In genomic region chr17:44502598-44503079, GRCh38 we compare ENCODE assay signal across 8 cellular contexts. TPM values are rescaled to one million over a fixed set of nuclear protein-coding genes. Genes with fewer than 3 reads are reported as not detected.
A peak's percentile ranks its signal among the peaks of the same experiment; 100 is the strongest.
DNase-seq lines count a peak whose midpoint lies in the region; ATAC-seq and TF ChIP-seq lines count a peak whose summit lies in the region.

No MANE protein-coding gene starts in this region.

- peak overlapping the region; percentile 97 for H3K27ac Mint-ChIP-seq in activated naive CD4-positive, alpha-beta T cell treated with anti-CD3 and anti-CD28 coated beads, Interleukin-2, amount 10 ng/mL, durations not matched to agents 7 days and 5 days

- H2BK12ac ChIP-seq in neuronal stem cell (ENCODE audit: low read length): no peak overlapping the region

- H3K9me3 ChIP-seq in neuronal stem cell (replicated peaks in 1 of 2; ENCODE audit: control insufficient read depth in 2 of 2, insufficient read depth in 1 of 2, low read depth in 1 of 2, low read length in 2 of 2): peaks cover 0 to 2% of the 10 kb centered on the region in 2 donors

- peaks cover 35% of the 10 kb centered on the region for H3K4me1 Mint-ChIP-seq in activated naive CD4-positive, alpha-beta T cell treated with anti-CD3 and anti-CD28 coated beads, Interleukin-2, amount 10 ng/mL, durations not matched to agents 7 days and 5 days

- peak overlapping the region; percentile 99 for H3K4me3 ChIP-seq in fibroblast of villous mesenchyme (ENCODE audit: low read depth, low read length)
- peak overlapping the region; percentile 74 to 99 for H3K4me3 ChIP-seq in neuronal stem cell (ENCODE audit: low read length in 2 of 2)

- peaks cover 8% of the 10 kb centered on the region for H3K36me3 Mint-ChIP-seq in activated naive CD4-positive, alpha-beta T cell treated with anti-CD3 and anti-CD28 coated beads, Interleukin-2, amount 10 ng/mL, durations not matched to agents 7 days and 5 days

- H3K4ac ChIP-seq in neuronal stem cell (ENCODE audit: low read length): peak overlapping the region; percentile 31

- H2AFZ ChIP-seq in neuronal stem cell (ENCODE audit: low read length): peak overlapping the region; percentile 83

- H3K36me3 ChIP-seq in neuronal stem cell (replicated peaks in 1 of 2; ENCODE audit: control insufficient read depth in 2 of 2, insufficient read depth in 2 of 2, low read length in 2 of 2): peaks cover 0 to 14% of the 10 kb centered on the region in 2 donors

- ATAC-seq in HG03139 (IDR thresholded peaks at IDR 0.05; ENCODE audit: unreplicated experiment): peak; percentile 22

- H3K79me1 ChIP-seq in neuronal stem cell (ENCODE audit: low read depth, low read length): peaks cover under 1% of the 10 kb centered on the region

- CTCF ChIA-PET in activated naive CD4-positive, alpha-beta T cell treated with anti-CD3 and anti-CD28 coated beads, Interleukin-2, amount 10 ng/mL, durations not matched to agents 7 days and 5 days (lab: Charles Lee): no interaction called here

- H3K4me3 Mint-ChIP-seq in activated naive CD4-positive, alpha-beta T cell treated with anti-CD3 and anti-CD28 coated beads, Interleukin-2, amount 10 ng/mL, durations not matched to agents 7 days and 5 days: peak overlapping the region; percentile 87

- H2BK120ac ChIP-seq in neuronal stem cell (ENCODE audit: low read depth, low read length): no peak overlapping the region

- peak overlapping the region; percentile 70 for H3K4me2 ChIP-seq in neuronal stem cell (ENCODE audit: insufficient read depth, low read length, poor library complexity, severe bottlenecking)

- no peak for DNase-seq in activated naive CD4-positive, alpha-beta T cell treated with anti-CD3 and anti-CD28 coated beads, Interleukin-2, amount 10 ng/mL, durations not matched to agents 7 days and 5 days
- no peak for DNase-seq in activated naive CD4-positive, alpha-beta T cell treated with anti-CD3 and anti-CD28 coated beads, Interleukin-2, amount 50 U/mL, for 16 hours
- DNase-seq in fibroblast of villous mesenchyme (ENCODE audit: low read depth) (peak; percentile 28), neuronal stem cell (ENCODE audit: low spot score) (no peak), GF-D8 (lab: John Stamatoyannopoulos, UW) (no peak), NCI-H187 (lab: John Stamatoyannopoulos, UW) (no peak)

- H3K9ac ChIP-seq in neuronal stem cell (ENCODE audit: low read depth, low read length, poor library complexity): peak overlapping the region; percentile 89

- peak overlapping the region; percentile 58 for H3K23ac ChIP-seq in neuronal stem cell (ENCODE audit: low read depth, low read length, poor library complexity)

- H2BK15ac ChIP-seq in neuronal stem cell (ENCODE audit: low read length): peak overlapping the region; percentile 63

- H2AK5ac ChIP-seq in neuronal stem cell (ENCODE audit: low read depth, low read length): peak overlapping the region; percentile 49

- H3K4me1 ChIP-seq in neuronal stem cell (ENCODE audit: control insufficient read depth in 2 of 2, insufficient read depth in 1 of 2, low read depth in 1 of 2, low read length in 2 of 2): peaks cover 0 to 4% of the 10 kb centered on the region in 2 donors

- WGBS in neuronal stem cell (ENCODE audit: extremely low coverage in 2 of 2, insufficient read length in 2 of 2, insufficient replicate concordance in 1 of 2), 2 donors: no CpG with 5 or more reads among the region's 19 CpGs

- H3K27ac ChIP-seq in VCaP: peak overlapping the region; percentile 97
- peak overlapping the region; percentile 88 for H3K27ac ChIP-seq in neuronal stem cell (replicated peaks; ENCODE audit: low read length)

- H3K27me3 ChIP-seq in neuronal stem cell (ENCODE audit: control insufficient read depth in 3 of 3, insufficient read depth in 3 of 3, low read depth in 1 of 3, low read length in 3 of 3): no peaks in the 10 kb centered on the region

- TF ChIP-seq CTCF in VCaP (conservative IDR thresholded peaks at IDR 0.05) (no peak), fibroblast of villous mesenchyme (IDR thresholded peaks at IDR 0.05; ENCODE audit: insufficient read depth, low read depth, low read length) (no peak)

- H4K91ac ChIP-seq in neuronal stem cell (ENCODE audit: low read depth, low read length, poor library complexity): no peak overlapping the region

- peak overlapping the region; percentile 75 for H2BK5ac ChIP-seq in neuronal stem cell (ENCODE audit: low read length)

- no peaks in the 10 kb centered on the region for H3K9me3 Mint-ChIP-seq in activated naive CD4-positive, alpha-beta T cell treated with anti-CD3 and anti-CD28 coated beads, Interleukin-2, amount 10 ng/mL, durations not matched to agents 7 days and 5 days

- H4K8ac ChIP-seq in neuronal stem cell (ENCODE audit: low read depth, low read length): no peak overlapping the region

- peak overlapping the region; percentile 10 for H3K14ac ChIP-seq in neuronal stem cell (ENCODE audit: low read length)

- H3K27me3 Mint-ChIP-seq in activated naive CD4-positive, alpha-beta T cell treated with anti-CD3 and anti-CD28 coated beads, Interleukin-2, amount 10 ng/mL, durations not matched to agents 7 days and 5 days: peaks cover 7% of the 10 kb centered on the region

- peak overlapping the region; percentile 92 for H3K18ac ChIP-seq in neuronal stem cell (ENCODE audit: low read length)

RNA-seq across cellular contexts. Expression of gene GPATCH8, which starts 0.6 kb away (rescaled TPM):
- 23.8 and 31.1 TPM in 2 replicates for total RNA-seq in fibroblast of villous mesenchyme
- 22.8 TPM for polyA plus RNA-seq in neuronal stem cell (2013, experiment 1 of 2)
- 23.3 TPM for polyA plus RNA-seq in neuronal stem cell (2013, experiment 2 of 2)

RNA-seq across cellular contexts. Expression of gene FZD2, which starts 54.6 kb away (rescaled TPM):
- 35.4 and 36.3 TPM in 2 replicates for total RNA-seq in fibroblast of villous mesenchyme
- polyA plus RNA-seq in neuronal stem cell (2013, experiment 1 of 2): 181 TPM
- 177 TPM for polyA plus RNA-seq in neuronal stem cell (2013, experiment 2 of 2)
